10 cellular contexts compared by ENCODE assay signal in genomic region chr6:36754582-36755434, GRCh38. TPM values are rescaled to one million over a fixed set of nuclear protein-coding genes. Genes with fewer than 3 reads are reported as not detected.
A peak's percentile ranks its signal among the peaks of the same experiment; 100 is the strongest.
DNase-seq lines count a peak whose midpoint lies in the region; ATAC-seq, FAIRE-seq and TF ChIP-seq lines count a peak whose summit lies in the region.
"Had no signal": no experiment of that assay in that cellular context is flagged by ENCODE, and none has a peak within 500 bp of the region (broad histone marks: within the 10 kb centered on the region; RNA-seq: fewer than 3 reads in every experiment).

No MANE protein-coding gene starts in this region.

- H3K36me3 Mint-ChIP-seq in CD4-positive, CD25-positive, alpha-beta regulatory T cell = no peaks in the 10 kb centered on the region
- H3K36me3 Mint-ChIP-seq in T-helper 17 cell (ENCODE audit: low read depth) (peaks cover 4% of the 10 kb centered on the region), immature natural killer cell (no peaks in the 10 kb centered on the region)

- DNase-seq in CD4-positive, CD25-positive, alpha-beta regulatory T cell = no peak
- no peak for DNase-seq in GM12864 (ENCODE audit: low read depth)
- DNase-seq in T-helper 17 cell = no peak
- DNase-seq in immature natural killer cell = no peak
- DNase-seq in DMS 273 (lab: John Stamatoyannopoulos, UW; ENCODE audit: unreplicated experiment) = no peak
- no peak for DNase-seq in H54 (ENCODE audit: insufficient read length, low spot score)
- DNase-seq: midbrain had no signal

- H3K4me1 ChIP-seq in CD4-positive, CD25-positive, alpha-beta regulatory T cell (ENCODE audit: control insufficient read depth, insufficient read depth, low read length, poor library complexity, severe bottlenecking) = peaks cover 58% of the 10 kb centered on the region

- H3K9me3 Mint-ChIP-seq in CD4-positive, CD25-positive, alpha-beta regulatory T cell = peaks cover 0 to 4% (median 0%) of the 10 kb centered on the region in 7 donors
- H3K9me3 Mint-ChIP-seq in immature natural killer cell = peaks cover 0 to 5% (median 0%) of the 10 kb centered on the region in 6 donors

- no peaks in the 10 kb centered on the region for H3K9me3 ChIP-seq in CD4-positive, CD25-positive, alpha-beta regulatory T cell (ENCODE audit: control insufficient read depth in 2 of 2, low read length in 2 of 2)
- no peaks in the 10 kb centered on the region for H3K9me3 ChIP-seq in T-helper 17 cell (ENCODE audit: control insufficient read depth, low read length, poor library complexity, severe bottlenecking)

- no peak for FAIRE-seq in H54 (lab: Jason Lieb, UNC)
- FAIRE-seq: TTC549 had no signal

- H3K4me3 Mint-ChIP-seq in CD4-positive, CD25-positive, alpha-beta regulatory T cell = peak overlapping the region in 3 of 4 donors; percentile 70 to 80 (median 78)
- peak overlapping the region; percentile 83 for H3K4me3 Mint-ChIP-seq in T-helper 17 cell
- peak overlapping the region in 4 of 5 donors; percentile 60 to 81 (median 62) for H3K4me3 Mint-ChIP-seq in immature natural killer cell

- peak overlapping the region; percentile 94 to 98 (median 97) for H3K27ac Mint-ChIP-seq in CD4-positive, CD25-positive, alpha-beta regulatory T cell
- H3K27ac Mint-ChIP-seq in T-helper 17 cell (peak overlapping the region; percentile 100), immature natural killer cell (peak overlapping the region; percentile 73 to 97 (median 88))

- no peak for TF ChIP-seq POLR2A in H54 (IDR thresholded peaks at IDR 0.05; ENCODE audit: low read depth, low read length)

- H3K27ac ChIP-seq in CD4-positive, CD25-positive, alpha-beta regulatory T cell (ENCODE audit: insufficient read depth, low read length, poor library complexity, severe bottlenecking) = peak overlapping the region; percentile 81

- ATAC-seq in CD4-positive, CD25-positive, alpha-beta regulatory T cell (ENCODE audit: low read depth in 2 of 2) = no peak
- ATAC-seq in T-helper 17 cell (no peak), HG03342 (IDR thresholded peaks at IDR 0.05; ENCODE audit: unreplicated experiment) (no peak)

- peak overlapping the region; percentile 57 for H3K4me3 ChIP-seq in CD4-positive, CD25-positive, alpha-beta regulatory T cell (ENCODE audit: low read depth, low read length)
- H3K4me3 ChIP-seq in GM12864 (ENCODE audit: low read depth, low read length) = peak overlapping the region; percentile 73

- TF ChIP-seq CTCF in GM12864 (IDR thresholded peaks at IDR 0.05; ENCODE audit: low read depth, low read length, missing control alignments) = no peak

- H3K27me3 Mint-ChIP-seq in CD4-positive, CD25-positive, alpha-beta regulatory T cell = no peaks in the 10 kb centered on the region
- H3K27me3 Mint-ChIP-seq in T-helper 17 cell (no peaks in the 10 kb centered on the region), immature natural killer cell (ENCODE audit: low read depth in 3 of 3) (peaks cover 2 to 3% (median 3%) of the 10 kb centered on the region in 3 donors)

- H3K4me1 Mint-ChIP-seq in CD4-positive, CD25-positive, alpha-beta regulatory T cell = peaks cover 17 to 62% (median 43%) of the 10 kb centered on the region in 4 donors
- H3K4me1 Mint-ChIP-seq in T-helper 17 cell = peaks cover 49% of the 10 kb centered on the region
- H3K4me1 Mint-ChIP-seq in immature natural killer cell = peaks cover 33 to 39% of the 10 kb centered on the region in 2 donors

- no peaks in the 10 kb centered on the region for H3K27me3 ChIP-seq in CD4-positive, CD25-positive, alpha-beta regulatory T cell (ENCODE audit: control insufficient read depth, insufficient read depth, low read length)

- no peaks in the 10 kb centered on the region for H3K36me3 ChIP-seq in CD4-positive, CD25-positive, alpha-beta regulatory T cell (ENCODE audit: control insufficient read depth, insufficient read depth, low read length)

RNA-seq across cellular contexts. Expression of gene RAB44, which starts 57.2 kb away (rescaled TPM):
- 0.27 TPM for total RNA-seq in CD4-positive, CD25-positive, alpha-beta regulatory T cell
- polyA plus RNA-seq in CD4-positive, CD25-positive, alpha-beta regulatory T cell = not detected
- under 1 TPM; 0.21 to 0.77 TPM for total RNA-seq in T-helper 17 cell
- polyA plus RNA-seq in immature natural killer cell = not detected
- total RNA-seq: Calu3 had no signal
